In genomic region chr11:113401718-113402117, GRCh38 we compare ENCODE assay signal across 9 cellular contexts.
A peak's percentile ranks its signal among the peaks of the same experiment; 100 is the strongest.
DNase-seq lines count a peak whose midpoint lies in the region; TF ChIP-seq lines count a peak whose summit lies in the region.
"Had no signal": no experiment of that assay in that cellular context is flagged by ENCODE, and none has a peak within 500 bp of the region (broad histone marks: within the 10 kb centered on the region; RNA-seq: fewer than 3 reads in every experiment).

No MANE protein-coding gene starts in this region.

- no peak for TF ChIP-seq CTCF in GM10248 (IDR thresholded peaks at IDR 0.05; ENCODE audit: control extremely low read depth, extremely low read depth, low read depth, missing control alignments)

- intact Hi-C loops in posterior cingulate gyrus (cut with DNase I), result no loop called here

- H3K27ac ChIP-seq in epithelial cell of prostate, result no peak overlapping the region

- DNase-seq in GOT3 (lab: John Stamatoyannopoulos, UW), result peak; percentile 10
- DNase-seq in NCI-H226, result peak; percentile 67
- DNase-seq in epithelial cell of prostate (ENCODE audit: low read depth, low spot score), result peak; percentile 88
- DNase-seq in posterior cingulate gyrus, result peak in 7 of 10 donors; percentile 26 to 90 (median 44)
- no peak for DNase-seq in T-helper 2 cell
- DNase-seq in RKO (ENCODE audit: low spot score), result no peak
- DNase-seq in GM10248 (ENCODE audit: extremely low spot score), result no peak
- DNase-seq in activated T-cell treated with anti-CD3 and anti-CD28 coated beads, Interleukin-2, amount 50 U/mL, for 48 hours, result no peak
- DNase-seq: activated T-cell treated with anti-CD3 and anti-CD28 coated beads, Interleukin-2, amount 50 U/mL, for 72 hours had no signal

- POLR2A ChIA-PET in GM10248 (lab: Yijun Ruan, JAX), result no interaction called here

- CTCF ChIA-PET in GM10248 (lab: Yijun Ruan, JAX), result interaction anchor here (1.4 kb wide), 1 partner anchor 12 kb away, joined by 4 read pairs; no protein-coding TSS in a partner anchor

Comparison
In these comparisons a context has a peak if more than half of its experiments do, and no peak if none do; other contexts are left out.
1. DNase-seq: peak in GOT3 (single experiment), NCI-H226 (single experiment), epithelial cell of prostate (single experiment) and posterior cingulate gyrus (7 of 10); none in T-helper 2 cell (0 of 5), RKO (single experiment), GM10248 (single experiment) and activated T-cell treated with anti-CD3 and anti-CD28 coated beads, Interleukin-2, amount 50 U/mL, for 48 hours (0 of 2).